8 cellular contexts compared by ENCODE assay signal in genomic region chr7:44797329-44798258, GRCh38. TPM values are rescaled to one million over a fixed set of nuclear protein-coding genes. Genes with fewer than 3 reads are reported as not detected.
A peak's percentile ranks its signal among the peaks of the same experiment; 100 is the strongest.
DNase-seq lines count a peak whose midpoint lies in the region; ATAC-seq, FAIRE-seq and TF ChIP-seq lines count a peak whose summit lies in the region.

No MANE protein-coding gene starts in this region.

- H3K4me3 ChIP-seq in cardiac muscle cell, result peak overlapping the region; percentile 62
- H3K4me3 ChIP-seq in pancreas, result peak overlapping the region; percentile 56 to 71 (median 60)
- H3K4me3 ChIP-seq in thyroid gland (replicated peaks in 1 of 3), result peak overlapping the region; percentile 27 to 92 (median 27)

- intact Hi-C loops in pancreas (cut with DNase I) (no loop called here), thyroid gland (cut with DNase I) (loop anchor here (5.0 kb wide), 1 partner anchor 50 kb away; the partner anchor contains the start of gene ZMIZ2)

- TF ChIP-seq CTCF in GM10266 (IDR thresholded peaks at IDR 0.05; ENCODE audit: control insufficient read depth, insufficient read depth, low read depth, missing control alignments) (peak; percentile 69), cardiac muscle cell (IDR thresholded peaks at IDR 0.05; ENCODE audit: low read depth, low read length) (peak; percentile 53), pancreas (IDR thresholded peaks at IDR 0.05) (peak in 2 of 4 donors; percentile 8 to 20), thyroid gland (IDR thresholded peaks at IDR 0.05) (peak in 4 of 6 experiments; percentile 11 to 27 (median 22))

- DNase-seq in GM10266 (ENCODE audit: extremely low spot score) (peak; percentile 85), NCI-H1436 (lab: John Stamatoyannopoulos, UW) (peak; percentile 75), T follicular helper cell (ENCODE audit: low read depth) (peak; percentile 77), cardiac muscle cell (ENCODE audit: low read depth in 1 of 2, low spot score in 1 of 2) (peak; percentile 85 to 90), pancreas (peak; percentile 86 to 93 (median 88)), thyroid gland (peak; percentile 92)

- H3K27me3 ChIP-seq in cardiac muscle cell (no peaks in the 10 kb centered on the region), pancreas (no peaks in the 10 kb centered on the region), thyroid gland (no peaks in the 10 kb centered on the region)

- peaks cover 27% of the 10 kb centered on the region for H3K36me3 ChIP-seq in cardiac muscle cell
- H3K36me3 ChIP-seq in pancreas, result peaks cover 7 to 31% (median 18%) of the 10 kb centered on the region in 3 donors
- peaks cover 26 to 32% of the 10 kb centered on the region in 2 donors for H3K36me3 ChIP-seq in thyroid gland

- peak in 1 of 2 donors; percentile 63 for TF ChIP-seq POLR2A in thyroid gland (IDR thresholded peaks at IDR 0.05)

- FAIRE-seq in pancreas (lab: Jason Lieb, UNC), result no peak

- 2 to 3% (median 3%) methylated on average over 26 of the region's 26 CpGs for WGBS in adipose tissue, 3 donors
- 1 to 2% methylated on average over 26 of the region's 26 CpGs for WGBS in pancreas, 2 donors
- 4 to 5% methylated on average over 22 to 23 of the region's 26 CpGs for WGBS in thyroid gland, 2 donors

- peak; percentile 50 for ATAC-seq in HG02678 (IDR thresholded peaks at IDR 0.05; ENCODE audit: unreplicated experiment)
- peak; percentile 69 to 88 (median 80) for ATAC-seq in pancreas

- H3K4me1 ChIP-seq in cardiac muscle cell (ENCODE audit: low read depth) (peaks cover 10% of the 10 kb centered on the region), pancreas (peaks cover 11 to 18% (median 13%) of the 10 kb centered on the region in 3 donors), thyroid gland (peaks cover 15 to 30% of the 10 kb centered on the region in 2 donors)

- H3K9me3 ChIP-seq in cardiac muscle cell (ENCODE audit: low read depth) (no peaks in the 10 kb centered on the region), pancreas (no peaks in the 10 kb centered on the region), thyroid gland (no peaks in the 10 kb centered on the region)

- H3K27ac ChIP-seq in adipose tissue (ENCODE audit: low read depth, low read length) (peak overlapping the region; percentile 99), cardiac muscle cell (peak overlapping the region; percentile 100), pancreas (peak overlapping the region; percentile 97 to 99 (median 99)), thyroid gland (peak overlapping the region; percentile 97 to 100 (median 100))

RNA-seq across cellular contexts. Expression of gene PPIA, which starts 1.1 kb away (rescaled TPM):
- polyA plus RNA-seq in adipose tissue, result 1,000 to 10,000 TPM; 1,331 to 2,758 (median 2,310) TPM
- 903 and 1,485 TPM in 2 replicates for total RNA-seq in cardiac muscle cell
- 1,946 and 2,579 TPM in 2 replicates for polyA plus RNA-seq in cardiac muscle cell
- total RNA-seq in pancreas, result 100 to 1,000 TPM; 281 to 533 (median 512) TPM
- polyA plus RNA-seq in pancreas, result 1,000 to 10,000 TPM; 1,017 to 1,024 TPM
- total RNA-seq in thyroid gland, result 1,000 to 10,000 TPM; 1,021 to 2,051 (median 1,545) TPM

RNA-seq across cellular contexts. Expression of gene ZMIZ2, which starts 48.9 kb away (rescaled TPM):
- polyA plus RNA-seq in adipose tissue, result 10 to 100 TPM; 28.2 to 42.5 (median 29.5) TPM
- total RNA-seq in cardiac muscle cell, result 30.4 and 47.7 TPM in 2 replicates
- 58.9 and 70.2 TPM in 2 replicates for polyA plus RNA-seq in cardiac muscle cell
- total RNA-seq in pancreas, result 10 to 100 TPM; 38.4 to 83.3 (median 49.3) TPM
- polyA plus RNA-seq in pancreas, result 100 to 1,000 TPM in 1 of 2 donors, 10 to 100 TPM in 1; 81.4 to 199 TPM
- 10 to 100 TPM; 43.1 to 57.7 (median 49.8) TPM for total RNA-seq in thyroid gland

RNA-seq across cellular contexts. Expression of gene H2AZ2, which starts 50.3 kb away (rescaled TPM):
- polyA plus RNA-seq in adipose tissue, result 100 to 1,000 TPM in 1 of 3 donors, 10 to 100 TPM in 2; 53.1 to 123 (median 78.6) TPM
- total RNA-seq in cardiac muscle cell, result 219 and 319 TPM in 2 replicates
- 178 and 294 TPM in 2 replicates for polyA plus RNA-seq in cardiac muscle cell
- 10 to 100 TPM; 37.8 to 83.0 (median 56.1) TPM for total RNA-seq in pancreas
- 10 to 100 TPM; 45.1 to 56.4 TPM for polyA plus RNA-seq in pancreas
- 100 to 1,000 TPM; 126 to 198 (median 144) TPM for total RNA-seq in thyroid gland

Comparison
In these comparisons a context has a peak if more than half of its experiments do, and no peak if none do; other contexts are left out.
1. Peak in every context shown above with its lines: DNase-seq, ATAC-seq, H3K4me3 ChIP-seq and H3K27ac ChIP-seq.